In genomic region chr3:194690501-194691372, GRCh38 we compare ENCODE assay signal across 11 cellular contexts. TPM values are rescaled to one million over a fixed set of nuclear protein-coding genes. Genes with fewer than 3 reads are reported as not detected.
A peak's percentile ranks its signal among the peaks of the same experiment; 100 is the strongest.
DNase-seq lines count a peak whose midpoint lies in the region; ATAC-seq and TF ChIP-seq lines count a peak whose summit lies in the region.
"Had no signal": no experiment of that assay in that cellular context is flagged by ENCODE, and none has a peak within 500 bp of the region (broad histone marks: within the 10 kb centered on the region; RNA-seq: fewer than 3 reads in every experiment).

No MANE protein-coding gene starts in this region.

- H3K4me3 ChIP-seq in A673 (ENCODE audit: low read depth, low read length, poor library complexity, severe bottlenecking) = no peak overlapping the region
- no peak overlapping the region for H3K4me3 ChIP-seq in HCT116 (replicated peaks in 1 of 2; ENCODE audit: low read depth in 1 of 2, low read length in 2 of 2)
- no peak overlapping the region for H3K4me3 ChIP-seq in PC-3 (ENCODE audit: low read length)

- CTCF ChIA-PET in A673 (lab: Charles Lee) (interaction anchor here (0.6 kb wide), 1 partner anchor 294 kb away, joined by 3 read pairs; no protein-coding TSS in a partner anchor), HCT116 (lab: Charles Lee) (no interaction called here), PC-3 (lab: Charles Lee) (no interaction called here)
- CTCF ChIA-PET in activated CD8-positive, alpha-beta T cell treated with anti-CD3 and anti-CD28 coated beads, Interleukin-2, amount 10 ng/mL, durations not matched to agents 7 days and 5 days (lab: Charles Lee) = interaction anchor here (1.3 to 11.8 kb wide), 3 partner anchors 8 to 416 kb away, joined by 3 to 226 read pairs (median 8); partner anchors contain the start of gene LSG1

- no peak overlapping the region for H3K27ac Mint-ChIP-seq in activated CD8-positive, alpha-beta T cell treated with anti-CD3 and anti-CD28 coated beads, Interleukin-2, amount 10 ng/mL, durations not matched to agents 7 days and 5 days
- H3K27ac Mint-ChIP-seq: CD4-positive, CD25-positive, alpha-beta regulatory T cell; dendritic cell treated with granulocyte-macrophage colony-stimulating factor and Interleukin-4, amounts not matched to agents 40 ng/mL and 50 ng/mL, for 4 days had no signal

- ATAC-seq in HCT116 = no peak
- no peak for ATAC-seq in PC-3
- no peak for ATAC-seq in activated CD8-positive, alpha-beta T cell treated with anti-CD3 and anti-CD28 coated beads, Interleukin-2, amount 10 ng/mL, durations not matched to agents 7 days and 5 days

- H3F3A ChIP-seq in PC-3 (ENCODE audit: low read length, unreplicated experiment) = no peaks in the 10 kb centered on the region

- POLR2A ChIA-PET in A673 (lab: Charles Lee; ENCODE audit: low non-redundant PET) = no interaction called here
- POLR2A ChIA-PET in HCT116 (lab: Charles Lee) = interaction anchor here (0.9 kb wide), 2 partner anchors 8 to 411 kb away, joined by 3 read pairs; no protein-coding TSS in a partner anchor
- POLR2A ChIA-PET in PC-3 (lab: Charles Lee; ENCODE audit: unreplicated experiment) = no interaction called here
- POLR2A ChIA-PET in activated CD8-positive, alpha-beta T cell treated with anti-CD3 and anti-CD28 coated beads, Interleukin-2, amount 10 ng/mL, durations not matched to agents 7 days and 5 days (lab: Charles Lee) = no interaction called here

- H3K9me3 Mint-ChIP-seq in activated CD8-positive, alpha-beta T cell treated with anti-CD3 and anti-CD28 coated beads, Interleukin-2, amount 10 ng/mL, durations not matched to agents 7 days and 5 days (ENCODE audit: insufficient read depth) = no peaks in the 10 kb centered on the region
- H3K9me3 Mint-ChIP-seq: dendritic cell treated with granulocyte-macrophage colony-stimulating factor and Interleukin-4, amounts not matched to agents 40 ng/mL and 50 ng/mL, for 4 days had no signal

- no peak for DNase-seq in A673 (ENCODE audit: low spot score)
- no peak for DNase-seq in HCT116 (ENCODE audit: low read depth, low spot score)
- peak; percentile 47 for DNase-seq in PC-3
- DNase-seq in kidney tubule cell (ENCODE audit: low spot score) = peak; percentile 73
- no peak for DNase-seq in G401 (ENCODE audit: low spot score)
- DNase-seq in GM19240 (ENCODE audit: insufficient read length, low spot score) = no peak
- DNase-seq in effector CD4-positive, alpha-beta T cell = no peak
- DNase-seq in activated CD8-positive, alpha-beta T cell treated with anti-CD3 and anti-CD28 coated beads, Interleukin-2, amount 10 ng/mL, durations not matched to agents 7 days and 5 days = no peak
- DNase-seq: CD4-positive, CD25-positive, alpha-beta regulatory T cell; T1000 had no signal

- H3K9me2 ChIP-seq in HCT116 (ENCODE audit: insufficient read depth) (no peaks in the 10 kb centered on the region), PC-3 (replicated peaks; ENCODE audit: low read length) (no peaks in the 10 kb centered on the region)

- no peak overlapping the region for H3K9ac ChIP-seq in HCT116 (ENCODE audit: low read length)
- no peak overlapping the region for H3K9ac ChIP-seq in PC-3 (ENCODE audit: low read length)

- H3K27me3 ChIP-seq in A673 (replicated peaks; ENCODE audit: insufficient read depth, low read depth, low read length, poor library complexity) (no peaks in the 10 kb centered on the region), HCT116 (ENCODE audit: insufficient read depth, low read length) (no peaks in the 10 kb centered on the region), PC-3 (ENCODE audit: low read length) (no peaks in the 10 kb centered on the region)

- H3K79me2 ChIP-seq in HCT116 (ENCODE audit: insufficient read depth, low read length) (no peaks in the 10 kb centered on the region), PC-3 (ENCODE audit: low read length) (peaks cover 37% of the 10 kb centered on the region)

- H2AFZ ChIP-seq in HCT116 (ENCODE audit: low read depth, low read length, poor library complexity, severe bottlenecking) = no peak overlapping the region
- no peak overlapping the region for H2AFZ ChIP-seq in PC-3 (ENCODE audit: low read length)

- intact Hi-C loops in A673 (cut with micrococcal nuclease; ENCODE audit: unreplicated experiment) (no loop called here), HCT116 (cut with micrococcal nuclease) (no loop called here), PC-3 (cut with micrococcal nuclease) (no loop called here)

- TF ChIP-seq CTCF in A673 (conservative IDR thresholded peaks at IDR 0.05; ENCODE audit: low read depth, low read length) (no peak), HCT116 (IDR thresholded peaks at IDR 0.05 in 2 of 3, conservative IDR thresholded peaks at IDR 0.05 in 1 of 3; ENCODE audit: borderline replicate concordance in 1 of 3, insufficient read depth in 1 of 3, low read depth in 2 of 3, low read length in 2 of 3) (no peak), PC-3 (conservative IDR thresholded peaks at IDR 0.05; ENCODE audit: low read depth, low read length) (no peak)

- no TSS peak for BruUV-seq in A673 (replicated peaks; lab: Mats Ljungman, UMichigan)
- no TSS peak for BruUV-seq in HCT116 (replicated peaks; lab: Mats Ljungman, UMichigan)
- no TSS peak for BruUV-seq in PC-3 (replicated peaks; lab: Mats Ljungman, UMichigan)

- peaks cover 8% of the 10 kb centered on the region for H3K36me3 ChIP-seq in A673 (ENCODE audit: insufficient read depth, low read length, poor library complexity, severe bottlenecking)
- no peaks in the 10 kb centered on the region for H3K36me3 ChIP-seq in HCT116 (ENCODE audit: control insufficient read depth in 1 of 2, insufficient read depth in 2 of 2, low read length in 2 of 2)
- H3K36me3 ChIP-seq in PC-3 (ENCODE audit: low read depth, low read length) = no peaks in the 10 kb centered on the region

- RAD21 ChIA-PET in HCT116 (lab: Charles Lee; ENCODE audit: low non-redundant PET in 1 of 2, low total read pairs in 2 of 2, uncharacterized antibody in 2 of 2, unreplicated experiment in 2 of 2) = no interaction called here

- no peaks in the 10 kb centered on the region for H4K20me1 ChIP-seq in HCT116 (ENCODE audit: insufficient read depth)
- H4K20me1 ChIP-seq in PC-3 (ENCODE audit: low read length) = peaks cover 35% of the 10 kb centered on the region

- H3K4me1 ChIP-seq in A673 (ENCODE audit: insufficient read depth, low read length, poor library complexity, severe bottlenecking) (peaks cover 42% of the 10 kb centered on the region), HCT116 (ENCODE audit: control insufficient read depth in 1 of 2, insufficient read depth in 2 of 2, low read length in 2 of 2) (peaks cover 8 to 27% of the 10 kb centered on the region in 2 experiments; a peak in 3 of 4 replicates), PC-3 (ENCODE audit: insufficient read depth, low read length) (peaks cover 23% of the 10 kb centered on the region)

- H3K9me3 ChIP-seq in A673 (ENCODE audit: low read depth, low read length, poor library complexity, severe bottlenecking) (no peaks in the 10 kb centered on the region), HCT116 (ENCODE audit: control insufficient read depth in 1 of 2, insufficient read depth in 1 of 2, low read depth in 1 of 2, low read length in 2 of 2) (no peaks in the 10 kb centered on the region), PC-3 (ENCODE audit: low read length) (no peaks in the 10 kb centered on the region)

- H3K36me3 Mint-ChIP-seq in activated CD8-positive, alpha-beta T cell treated with anti-CD3 and anti-CD28 coated beads, Interleukin-2, amount 10 ng/mL, durations not matched to agents 7 days and 5 days (ENCODE audit: low read depth) = no peaks in the 10 kb centered on the region
- H3K36me3 Mint-ChIP-seq: CD4-positive, CD25-positive, alpha-beta regulatory T cell had no signal

- H3K27ac ChIP-seq in A673 (ENCODE audit: low read depth, low read length, poor library complexity, severe bottlenecking) (peak overlapping the region; percentile 59), HCT116 (ENCODE audit: low read depth, low read length) (no peak overlapping the region), PC-3 (ENCODE audit: low read length) (no peak overlapping the region)

- H3K4me2 ChIP-seq in HCT116 (ENCODE audit: low read length) (no peak overlapping the region), PC-3 (ENCODE audit: low read length) (no peak overlapping the region)

- peaks cover 27% of the 10 kb centered on the region for H3K27me3 Mint-ChIP-seq in activated CD8-positive, alpha-beta T cell treated with anti-CD3 and anti-CD28 coated beads, Interleukin-2, amount 10 ng/mL, durations not matched to agents 7 days and 5 days (ENCODE audit: low read depth)

- no peak for TF ChIP-seq POLR2A in HCT116 (IDR thresholded peaks at IDR 0.05; ENCODE audit: borderline replicate concordance, extremely low read depth, insufficient read depth, insufficient read length)

- no peak for TF ChIP-seq RAD21 in HCT116 (IDR thresholded peaks at IDR 0.05; ENCODE audit: low read depth)

- H3K4me1 Mint-ChIP-seq in activated CD8-positive, alpha-beta T cell treated with anti-CD3 and anti-CD28 coated beads, Interleukin-2, amount 10 ng/mL, durations not matched to agents 7 days and 5 days (ENCODE audit: low read depth) = peaks cover 28% of the 10 kb centered on the region

- H3K4me3 Mint-ChIP-seq in activated CD8-positive, alpha-beta T cell treated with anti-CD3 and anti-CD28 coated beads, Interleukin-2, amount 10 ng/mL, durations not matched to agents 7 days and 5 days = no peak overlapping the region
- H3K4me3 Mint-ChIP-seq: dendritic cell treated with granulocyte-macrophage colony-stimulating factor and Interleukin-4, amounts not matched to agents 40 ng/mL and 50 ng/mL, for 4 days had no signal

- in situ Hi-C loops in G401 (cut with HindIII; ENCODE audit: low sequenced_read_pairs) = no loop called here

TF ChIP-seq in HCT116, 20 proteins besides CTCF, POLR2A, EP300 and RAD21 (continues in another document):
- no peak for TF ChIP-seq EGR1 (IDR thresholded peaks at IDR 0.05; ENCODE audit: low read depth)

RNA-seq across cellular contexts. Expression of gene FAM43A, which starts 5.1 kb away (rescaled TPM):
- total RNA-seq in A673 (2021) = 29.7 and 38.7 TPM in 2 replicates
- total RNA-seq in HCT116 (2021; ENCODE audit: unreplicated experiment) = 6.8 TPM
- polyA plus RNA-seq in HCT116 (2012) = 6.0 TPM in 2 replicates
- 59.8 and 73.8 TPM in 2 replicates for total RNA-seq in PC-3 (2014; rRNA removed)
- total RNA-seq in G401 (2014; rRNA removed; shearing (Covaris generic)) = 9.6 and 13.2 TPM in 2 replicates
- 1 to 10 TPM; 1.1 to 1.2 TPM for total RNA-seq in activated CD8-positive, alpha-beta T cell treated with anti-CD3 and anti-CD28 coated beads, Interleukin-2, amount 10 ng/mL, durations not matched to agents 7 days and 5 days

RNA-seq across cellular contexts. Expression of gene LSG1, which starts 18.7 kb away (rescaled TPM):
- total RNA-seq in A673 (2021) (64.0 and 81.3 TPM in 2 replicates), HCT116 (2021; ENCODE audit: unreplicated experiment) (39.7 TPM), PC-3 (2014; rRNA removed) (83.8 and 102 TPM in 2 replicates)
- 26.3 and 26.9 TPM in 2 replicates for polyA plus RNA-seq in HCT116 (2012)
- total RNA-seq in G401 (2014; rRNA removed; shearing (Covaris generic)) = 38.4 and 39.1 TPM in 2 replicates
- 10 to 100 TPM; 46.9 to 48.0 TPM for total RNA-seq in activated CD8-positive, alpha-beta T cell treated with anti-CD3 and anti-CD28 coated beads, Interleukin-2, amount 10 ng/mL, durations not matched to agents 7 days and 5 days

RNA-seq across cellular contexts. Expression of gene TMEM44, which starts 57.5 kb away (rescaled TPM):
- total RNA-seq in A673 (2021) (20.9 and 23.1 TPM in 2 replicates), HCT116 (2021; ENCODE audit: unreplicated experiment) (30.3 TPM), PC-3 (2014; rRNA removed) (15.3 and 16.6 TPM in 2 replicates)
- polyA plus RNA-seq in HCT116 (2012) = 26.1 and 29.1 TPM in 2 replicates
- total RNA-seq in G401 (2014; rRNA removed; shearing (Covaris generic)) = 6.5 and 7.3 TPM in 2 replicates
- total RNA-seq in activated CD8-positive, alpha-beta T cell treated with anti-CD3 and anti-CD28 coated beads, Interleukin-2, amount 10 ng/mL, durations not matched to agents 7 days and 5 days = 1 to 10 TPM; 9.1 to 9.9 TPM

Comparison
In these comparisons a context has a peak if more than half of its experiments do, and no peak if none do; other contexts are left out.
1. DNase-seq: peak in PC-3 (single experiment) and kidney tubule cell (single experiment); none in A673 (single experiment), HCT116 (single experiment), G401 (single experiment), GM19240 (single experiment), effector CD4-positive, alpha-beta T cell (single experiment) and activated CD8-positive, alpha-beta T cell treated with anti-CD3 and anti-CD28 coated beads, Interleukin-2, amount 10 ng/mL, durations not matched to agents 7 days and 5 days (single experiment).
2. CTCF ChIA-PET loops: an anchor here in A673 (0.6 kb wide) and activated CD8-positive, alpha-beta T cell treated with anti-CD3 and anti-CD28 coated beads, Interleukin-2, amount 10 ng/mL, durations not matched to agents 7 days and 5 days (1.3 to 11.8 kb wide); none called in HCT116 and PC-3.